Comparison of ENCODE assay signal across 8 cellular contexts in the genomic region with DNA sequence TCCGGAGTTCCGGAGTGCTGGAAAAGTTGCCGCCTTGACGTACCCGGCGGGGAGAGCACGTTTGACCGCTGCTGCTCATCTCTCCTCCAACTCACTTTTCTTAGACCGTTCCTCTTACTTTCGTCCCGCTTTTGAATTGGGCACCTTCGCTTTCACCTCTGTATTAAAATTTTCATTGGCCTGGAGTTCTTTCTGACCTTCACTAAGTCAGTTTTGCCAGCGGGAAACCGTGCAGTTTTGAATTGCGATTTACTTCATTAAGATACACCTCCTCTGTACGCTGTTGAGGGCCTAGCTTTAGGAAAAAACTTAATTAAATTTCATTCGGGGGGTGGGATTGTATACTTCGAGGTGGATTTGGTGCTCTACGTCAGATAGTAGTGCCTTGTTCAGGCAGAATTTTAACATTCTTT.
DNase-seq lines count a peak whose midpoint lies in the region; ATAC-seq and TF ChIP-seq lines count a peak whose summit lies in the region.

No MANE protein-coding gene starts in this region.

- no peaks in the 10 kb centered on the region for H3K36me3 Mint-ChIP-seq in stimulated activated memory B cell treated with anti-CD40 and anti-IgM and Interleukin-4, amounts not matched to agents 10 μg/mL and 1 μg/mL and 100 μg/mL, for 72 hours

- no peaks in the 10 kb centered on the region for H3K4me1 ChIP-seq in iPS-15b (ENCODE audit: control insufficient read depth, insufficient read depth, low read length)

- H3K9me3 ChIP-seq in iPS-15b (ENCODE audit: control insufficient read depth, insufficient read depth, low read length) = no peaks in the 10 kb centered on the region

- DNase-seq in NCI-H510A treated with DMSO at 0.1 percent for 48 hours (lab: John Stamatoyannopoulos, UW) = peak; percentile 26
- DNase-seq in NCI-H510A (lab: John Stamatoyannopoulos, UW) = no peak
- DNase-seq in NCI-H187 treated with DMSO at 0.1 percent for 48 hours (lab: John Stamatoyannopoulos, UW) = no peak
- no peak for DNase-seq in globus pallidus (ENCODE audit: low spot score)

- H3K4me1 Mint-ChIP-seq in stimulated activated memory B cell treated with anti-CD40 and anti-IgM and Interleukin-4, amounts not matched to agents 10 μg/mL and 1 μg/mL and 100 μg/mL, for 72 hours = peaks cover 27% of the 10 kb centered on the region

- no peaks in the 10 kb centered on the region for H3K9me3 Mint-ChIP-seq in stimulated activated memory B cell treated with anti-CD40 and anti-IgM and Interleukin-4, amounts not matched to agents 10 μg/mL and 1 μg/mL and 100 μg/mL, for 72 hours

- TF ChIP-seq CTCF in WI38 (IDR thresholded peaks at IDR 0.05; ENCODE audit: low read depth, low read length) = no peak

- H3K4me3 ChIP-seq in WI38 (ENCODE audit: low read depth, low read length) (peak overlapping the region; percentile 90), iPS-15b (ENCODE audit: low read depth, low read length) (peak overlapping the region; percentile 81)

- peak; percentile 7 for ATAC-seq in HG02763 (IDR thresholded peaks at IDR 0.05; ENCODE audit: unreplicated experiment)
- no peak for ATAC-seq in stimulated activated memory B cell treated with anti-CD40 and anti-IgM and Interleukin-4, amounts not matched to agents 10 μg/mL and 1 μg/mL and 100 μg/mL, for 72 hours

- no peaks in the 10 kb centered on the region for H3K27me3 ChIP-seq in iPS-15b (ENCODE audit: control insufficient read depth, insufficient read depth, low read length)

- peak overlapping the region; percentile 98 for H3K4me3 Mint-ChIP-seq in stimulated activated memory B cell treated with anti-CD40 and anti-IgM and Interleukin-4, amounts not matched to agents 10 μg/mL and 1 μg/mL and 100 μg/mL, for 72 hours

- no peaks in the 10 kb centered on the region for H3K36me3 ChIP-seq in iPS-15b (ENCODE audit: control insufficient read depth, insufficient read depth, low read length)

- peak overlapping the region; percentile 77 for H3K9ac ChIP-seq in iPS-15b (ENCODE audit: low read depth, low read length)

- no peaks in the 10 kb centered on the region for H3K27me3 Mint-ChIP-seq in stimulated activated memory B cell treated with anti-CD40 and anti-IgM and Interleukin-4, amounts not matched to agents 10 μg/mL and 1 μg/mL and 100 μg/mL, for 72 hours

- H3K27ac Mint-ChIP-seq in stimulated activated memory B cell treated with anti-CD40 and anti-IgM and Interleukin-4, amounts not matched to agents 10 μg/mL and 1 μg/mL and 100 μg/mL, for 72 hours = peak overlapping the region; percentile 88
